In genomic region chr7:22812350-22812749, GRCh38 we compare ENCODE assay signal across 21 cellular contexts.
"Had no signal": no experiment of that assay in that cellular context is flagged by ENCODE, and none has a peak within 500 bp of the region (broad histone marks: within the 10 kb centered on the region; RNA-seq: fewer than 3 reads in every experiment).

No MANE protein-coding gene starts in this region.

- H3K4me3 ChIP-seq: heart right ventricle had no signal

- H3K9me3 Mint-ChIP-seq: activated T-helper 2 cell treated with anti-CD3 and anti-CD28 coated beads, Interferon-gamma antibody, Interleukin-2, Interleukin-4, amounts not matched to agents 10 μg/mL and 5 μg/mL and 100 μg/mL, durations not matched to agents 14 hours and 24 hours and 36 hours; naive thymus-derived CD8-positive, alpha-beta T cell; T-cell had no signal

- H3K27me3 Mint-ChIP-seq: naive thymus-derived CD8-positive, alpha-beta T cell; T-cell had no signal

- DNase-seq: activated CD4-positive, alpha-beta T cell treated with anti-CD3 and anti-CD28 coated beads, Interleukin-2, amount 50 U/mL, for 4 hours; activated CD4-positive, CD25-positive, alpha-beta regulatory T cell treated with anti-CD3 and anti-CD28 coated beads, Interleukin-2, amount 50 U/mL, for 72 hours; activated naive CD4-positive, alpha-beta T cell treated with anti-CD3 and anti-CD28 coated beads, Interleukin-2, amount 50 U/mL, for 16 hours; amygdala; brain microvascular endothelial cell; cerebellar nuclear complex; effector CD8-positive, alpha-beta T cell; foreskin melanocyte; heart right ventricle; left colon; mammary epithelial cell; naive thymus-derived CD8-positive, alpha-beta T cell; SK-N-SH; small intestine; stimulated activated CD4-positive, alpha-beta T cell treated with anti-CD3 and anti-CD28 coated beads, Interleukin-4, amount 100 ng/mL, for 24 hours; stimulated activated naive CD4-positive, alpha-beta T cell; T-cell; T-helper 9 cell; trophoblast cell had no signal

- H3K4me3 Mint-ChIP-seq: naive thymus-derived CD8-positive, alpha-beta T cell; T-cell had no signal

- ATAC-seq: left colon; naive thymus-derived CD8-positive, alpha-beta T cell; T-cell had no signal

- H3K27ac ChIP-seq: brain microvascular endothelial cell, epithelial cell of prostate had no signal

- H3K27me3 ChIP-seq: brain microvascular endothelial cell, heart right ventricle had no signal

- H3K9ac ChIP-seq: SK-N-SH had no signal

- H3K27ac Mint-ChIP-seq: activated T-helper 2 cell treated with anti-CD3 and anti-CD28 coated beads, Interferon-gamma antibody, Interleukin-2, Interleukin-4, amounts not matched to agents 10 μg/mL and 5 μg/mL and 100 μg/mL, durations not matched to agents 14 hours and 24 hours and 36 hours; T-cell had no signal

- H3K9me3 ChIP-seq: heart right ventricle, SK-N-SH had no signal
